Comparison of ENCODE assay signal across 25 cellular contexts in genomic region chr17:65772989-65773388, GRCh38.
DNase-seq lines count a peak whose midpoint lies in the region; ATAC-seq, FAIRE-seq and TF ChIP-seq lines count a peak whose summit lies in the region.
"Had no signal": no experiment of that assay in that cellular context is flagged by ENCODE, and none has a peak within 500 bp of the region (broad histone marks: within the 10 kb centered on the region; RNA-seq: fewer than 3 reads in every experiment).

No MANE protein-coding gene starts in this region.

- H3K9ac ChIP-seq in KMS-11 (peak overlapping the region; percentile 4; the same call in 1 of the 2 replicates), trophoblast cell (ENCODE audit: low read length) (no peak overlapping the region)

- H3K36me3 ChIP-seq in KMS-11 (ENCODE audit: insufficient read depth) (no peaks in the 10 kb centered on the region), small intestine (ENCODE audit: control insufficient read depth in 2 of 2, insufficient read depth in 2 of 2, low read length in 2 of 2) (no peaks in the 10 kb centered on the region), trophoblast cell (ENCODE audit: control insufficient read depth in 1 of 2, insufficient read depth in 2 of 2, low read length in 2 of 2) (no peaks in the 10 kb centered on the region)
- H3K36me3 ChIP-seq: HAP-1, MG63, SJSA1 had no signal

- no peak overlapping the region for H3K4ac ChIP-seq in trophoblast cell (ENCODE audit: low read depth, low read length)

- H3K79me1 ChIP-seq in trophoblast cell (ENCODE audit: low read length) = no peaks in the 10 kb centered on the region

- in situ Hi-C loops in G401 (cut with HindIII; ENCODE audit: low sequenced_read_pairs) = no loop called here

- no peak overlapping the region for H3K23ac ChIP-seq in trophoblast cell (ENCODE audit: low read length)

- no peaks in the 10 kb centered on the region for H3K9me3 ChIP-seq in small intestine (ENCODE audit: control insufficient read depth, low read depth)
- H3K9me3 ChIP-seq in trophoblast cell (ENCODE audit: insufficient read depth, low read depth, low read length) = no peaks in the 10 kb centered on the region
- H3K9me3 ChIP-seq: HAP-1, MG63, SJSA1 had no signal

- H3K14ac ChIP-seq in trophoblast cell (ENCODE audit: low read length) = no peak overlapping the region

- no peaks in the 10 kb centered on the region for H4K20me1 ChIP-seq in KMS-11 (ENCODE audit: insufficient read depth)

- no peak overlapping the region for H4K8ac ChIP-seq in trophoblast cell (ENCODE audit: low read depth, low read length)

- no peak overlapping the region for H4K12ac ChIP-seq in trophoblast cell (ENCODE audit: low read depth, low read length)

- FAIRE-seq in small intestine (lab: Jason Lieb, UNC) = no peak
- FAIRE-seq: HTR-8/SVneo, K562 had no signal

- H4K91ac ChIP-seq in trophoblast cell (ENCODE audit: low read depth, low read length) = no peak overlapping the region

- no peak for TF ChIP-seq CTCF in KMS-11 (conservative IDR thresholded peaks at IDR 0.05; ENCODE audit: low read depth, low read length)

- no peak overlapping the region for H2AK5ac ChIP-seq in trophoblast cell (ENCODE audit: low read length)

- DNase-seq in NCI-H510A treated with DMSO at 0.1 percent for 48 hours (lab: John Stamatoyannopoulos, UW) (peak; percentile 51), NCI-H510A (lab: John Stamatoyannopoulos, UW) (no peak), left colon (no peak), small intestine (peak; percentile 67), G401 (ENCODE audit: low spot score) (no peak), trophoblast cell (no peak), cerebellar cortex (ENCODE audit: low spot score) (no peak)
- DNase-seq: 8988T; CD4-positive, CD25-positive, alpha-beta regulatory T cell; DMS153; DND-41; GOT3; HFFc6; MG63; NCI-H1694; NCI-H2029 treated with DMSO at 0.1 percent for 48 hours; NCI-H2227 treated with DMSO at 0.1 percent for 48 hours; NCI-H524 treated with DMSO at 0.1 percent for 48 hours; T-cell had no signal

- peak overlapping the region; percentile 49 for H3K27ac ChIP-seq in KMS-11
- H3K27ac ChIP-seq in small intestine (ENCODE audit: low read depth in 1 of 2, low read length in 1 of 2) = peak overlapping the region in 1 of 2 donors; percentile 20
- H3K27ac ChIP-seq in trophoblast cell (ENCODE audit: low read depth, low read length) = no peak overlapping the region
- H3K27ac ChIP-seq: SJSA1 had no signal

- no peak overlapping the region for H3K18ac ChIP-seq in trophoblast cell (ENCODE audit: low read length)

- H3K79me2 ChIP-seq in KMS-11 (ENCODE audit: insufficient read depth, low read depth) = no peaks in the 10 kb centered on the region
- H3K79me2 ChIP-seq in trophoblast cell (ENCODE audit: control insufficient read depth, insufficient read depth, low read length, poor library complexity) = no peaks in the 10 kb centered on the region

- no peak overlapping the region for H2BK120ac ChIP-seq in trophoblast cell (ENCODE audit: insufficient read depth, low read length, poor library complexity)

- H3K4me2 ChIP-seq in KMS-11 (peak overlapping the region; percentile 18), trophoblast cell (ENCODE audit: low read length) (no peak overlapping the region)

- H2BK5ac ChIP-seq in trophoblast cell (ENCODE audit: low read depth, low read length, poor library complexity) = no peak overlapping the region

- H3K27me3 ChIP-seq in KMS-11 (ENCODE audit: insufficient read depth, low read depth) (no peaks in the 10 kb centered on the region), small intestine (ENCODE audit: control insufficient read depth in 2 of 2, insufficient read depth in 2 of 2, low read length in 2 of 2) (no peaks in the 10 kb centered on the region), trophoblast cell (ENCODE audit: insufficient read depth, low read length) (no peaks in the 10 kb centered on the region)
- H3K27me3 ChIP-seq: MG63, SJSA1 had no signal

- no peak overlapping the region for H2BK12ac ChIP-seq in trophoblast cell (ENCODE audit: low read length)

- H2AFZ ChIP-seq in KMS-11 (ENCODE audit: low read depth) (no peak overlapping the region), trophoblast cell (ENCODE audit: insufficient read depth, low read length, poor library complexity) (no peak overlapping the region)

- 10 to 58% (median 33%) methylated on average over 6 of the region's 6 CpGs for WGBS in small intestine, 3 donors
- WGBS in trophoblast cell (ENCODE audit: extremely low coverage, insufficient coverage, insufficient read length) = no CpG with 5 or more reads among the region's 6 CpGs

- intact Hi-C loops in left colon (cut with DNase I, micrococcal nuclease) = no loop called here

- ATAC-seq in left colon = peak; percentile 77
- ATAC-seq: K562, Panc1, T-cell had no signal

- H3K4me3 ChIP-seq in KMS-11 (IDR thresholded peaks at IDR 0.05; ENCODE audit: insufficient read depth, low read depth, low read length) (no peak overlapping the region), small intestine (ENCODE audit: low read depth in 1 of 2, low read length in 2 of 2) (no peak overlapping the region), trophoblast cell (ENCODE audit: low read depth, low read length) (no peak overlapping the region)
- H3K4me3 ChIP-seq: HAP-1, K562, MG63, SJSA1 had no signal

- H3K4me1 ChIP-seq in KMS-11 (ENCODE audit: low read depth, poor library complexity, severe bottlenecking) (peaks cover 46% of the 10 kb centered on the region), small intestine (ENCODE audit: control insufficient read depth in 2 of 2, insufficient read depth in 1 of 2, low read depth in 1 of 2, low read length in 1 of 2) (no peaks in the 10 kb centered on the region), trophoblast cell (ENCODE audit: control insufficient read depth in 1 of 2, insufficient read depth in 2 of 2, low read length in 2 of 2) (no peaks in the 10 kb centered on the region)
- H3K4me1 ChIP-seq: HAP-1, SJSA1 had no signal

Comparison
In these comparisons a context has a peak if more than half of its experiments do, and no peak if none do; other contexts are left out.
1. DNase-seq: peak in NCI-H510A treated with DMSO at 0.1 percent for 48 hours (single experiment) and small intestine (single experiment); none in NCI-H510A (single experiment), left colon (0 of 2), G401 (single experiment), trophoblast cell (0 of 2) and cerebellar cortex (single experiment).